17 cellular contexts compared by ENCODE assay signal in genomic region chr12:9731393-9731792, GRCh38. TPM values are rescaled to one million over a fixed set of nuclear protein-coding genes. Genes with fewer than 3 reads are reported as not detected.
A peak's percentile ranks its signal among the peaks of the same experiment; 100 is the strongest.
DNase-seq lines count a peak whose midpoint lies in the region; ATAC-seq and TF ChIP-seq lines count a peak whose summit lies in the region.
"Had no signal": no experiment of that assay in that cellular context is flagged by ENCODE, and none has a peak within 500 bp of the region (broad histone marks: within the 10 kb centered on the region; RNA-seq: fewer than 3 reads in every experiment).

No MANE protein-coding gene starts in this region.

- POLR2A ChIA-PET in activated CD4-positive, alpha-beta T cell treated with anti-CD3 and anti-CD28 coated beads for 36 hours (lab: Charles Lee): interaction anchor here (0.6 kb wide), 2 partner anchors 43 to 136 kb away, joined by 3 to 4 read pairs; no protein-coding TSS in a partner anchor
- POLR2A ChIA-PET in activated CD4-positive, alpha-beta memory T cell treated with anti-CD3 and anti-CD28 coated beads for 36 hours (lab: Charles Lee): interaction anchor here (1.0 to 3.1 kb wide), 6 partner anchors 10 to 84 kb away, joined by 4 to 13 read pairs (median 5); partner anchors contain the start of genes CD69 and CLEC2D

- CTCF ChIA-PET in activated CD4-positive, alpha-beta T cell treated with anti-CD3 and anti-CD28 coated beads for 36 hours (lab: Charles Lee): interaction anchor here (0.9 to 2.6 kb wide), 3 partner anchors 11 to 82 kb away, joined by 3 to 9 read pairs (median 4); no protein-coding TSS in a partner anchor
- CTCF ChIA-PET in activated CD4-positive, alpha-beta memory T cell treated with anti-CD3 and anti-CD28 coated beads for 36 hours (lab: Charles Lee): interaction anchor here (1.0 to 4.8 kb wide), 5 partner anchors 11 to 67 kb away, joined by 3 to 45 read pairs (median 4); no protein-coding TSS in a partner anchor
- CTCF ChIA-PET in Calu3 (lab: Charles Lee): no interaction called here

- no peak for TF ChIP-seq CTCF in Calu3 (IDR thresholded peaks at IDR 0.05; ENCODE audit: unreplicated experiment)
- TF ChIP-seq CTCF in psoas muscle (IDR thresholded peaks at IDR 0.05): no peak

- no TSS peak for BruUV-seq in Calu3 (replicated peaks; lab: Mats Ljungman, UMichigan)

- ATAC-seq in activated CD4-positive, alpha-beta T cell treated with anti-CD3 and anti-CD28 coated beads for 36 hours: no peak
- no peak for ATAC-seq in psoas muscle
- ATAC-seq: heart right ventricle; left cardiac atrium; naive thymus-derived CD8-positive, alpha-beta T cell; SK-N-SH treated with all-trans-retinoic acid at 6 μM for 48 hours had no signal

- peaks cover 38% of the 10 kb centered on the region for H3K4me1 Mint-ChIP-seq in activated CD4-positive, alpha-beta T cell treated with anti-CD3 and anti-CD28 coated beads for 36 hours
- peaks cover 37% of the 10 kb centered on the region for H3K4me1 Mint-ChIP-seq in activated CD4-positive, alpha-beta memory T cell treated with anti-CD3 and anti-CD28 coated beads for 36 hours (ENCODE audit: low read depth)
- no peaks in the 10 kb centered on the region for H3K4me1 Mint-ChIP-seq in Calu3 (ENCODE audit: low read depth, unreplicated experiment)

- no peak for DNase-seq in activated CD4-positive, alpha-beta T cell treated with anti-CD3 and anti-CD28 coated beads for 36 hours
- DNase-seq in activated CD4-positive, alpha-beta T cell treated with anti-CD3 and anti-CD28 coated beads, Interleukin-2, amount 50 U/mL, for 1 hour: no peak
- DNase-seq in Karpas-422: no peak
- no peak for DNase-seq in activated CD4-positive, alpha-beta memory T cell treated with anti-CD3 and anti-CD28 coated beads for 36 hours
- no peak for DNase-seq in Calu3
- no peak for DNase-seq in GM03348 (ENCODE audit: low spot score)
- DNase-seq in psoas muscle: no peak
- DNase-seq: activated CD4-positive, alpha-beta T cell treated with anti-CD3 and anti-CD28 coated beads for 1 hour; heart right ventricle; left cardiac atrium; MG63; naive thymus-derived CD8-positive, alpha-beta T cell had no signal

- no peak overlapping the region for H3K9ac ChIP-seq in Karpas-422 (ENCODE audit: low read length)

- H3K27ac Mint-ChIP-seq in activated CD4-positive, alpha-beta T cell treated with anti-CD3 and anti-CD28 coated beads for 36 hours: no peak overlapping the region
- peak overlapping the region; percentile 93 for H3K27ac Mint-ChIP-seq in activated CD4-positive, alpha-beta memory T cell treated with anti-CD3 and anti-CD28 coated beads for 36 hours
- H3K27ac Mint-ChIP-seq in Calu3 (ENCODE audit: unreplicated experiment): no peak overlapping the region

- H3K4me3 Mint-ChIP-seq in activated CD4-positive, alpha-beta T cell treated with anti-CD3 and anti-CD28 coated beads for 36 hours: peak overlapping the region; percentile 69
- peak overlapping the region; percentile 70 for H3K4me3 Mint-ChIP-seq in activated CD4-positive, alpha-beta memory T cell treated with anti-CD3 and anti-CD28 coated beads for 36 hours
- H3K4me3 Mint-ChIP-seq in Calu3 (ENCODE audit: low read depth, unreplicated experiment): no peak overlapping the region

- no peaks in the 10 kb centered on the region for H3K9me2 ChIP-seq in Karpas-422 (replicated peaks; ENCODE audit: insufficient read depth, low read length)

- H3K36me3 ChIP-seq in Karpas-422 (ENCODE audit: insufficient read depth, low read length) (no peaks in the 10 kb centered on the region), psoas muscle (ENCODE audit: insufficient read depth in 1 of 2, low read depth in 1 of 2) (no peaks in the 10 kb centered on the region)
- H3K36me3 ChIP-seq: heart right ventricle, MG63 had no signal

- H3K27ac ChIP-seq in Karpas-422 (ENCODE audit: low read length): no peak overlapping the region
- peak overlapping the region in 11 of 21 experiments; percentile 0 to 81 (median 57) for H3K27ac ChIP-seq in skin epidermis
- no peak overlapping the region for H3K27ac ChIP-seq in psoas muscle

- H3K4me1 ChIP-seq in Karpas-422 (ENCODE audit: low read length) (peaks cover 31% of the 10 kb centered on the region), psoas muscle (no peaks in the 10 kb centered on the region)

- intact Hi-C loops in activated CD4-positive, alpha-beta T cell treated with anti-CD3 and anti-CD28 coated beads for 36 hours (cut with DNase I, micrococcal nuclease): loop anchor here in 1 of 2 experiments (2.0 kb wide), 1 partner anchor 23 kb away; no protein-coding TSS in a partner anchor
- intact Hi-C loops in activated CD4-positive, alpha-beta memory T cell treated with anti-CD3 and anti-CD28 coated beads for 36 hours (cut with micrococcal nuclease): loop anchor here (10.0 kb wide), 1 partner anchor 367 kb away; no protein-coding TSS in a partner anchor
- intact Hi-C loops in Calu3 (cut with micrococcal nuclease; ENCODE audit: unreplicated experiment) (no loop called here), psoas muscle (cut with DNase I) (no loop called here)

- peaks cover 3% of the 10 kb centered on the region for H3K36me3 Mint-ChIP-seq in activated CD4-positive, alpha-beta T cell treated with anti-CD3 and anti-CD28 coated beads for 36 hours (ENCODE audit: low read depth)
- H3K36me3 Mint-ChIP-seq in activated CD4-positive, alpha-beta memory T cell treated with anti-CD3 and anti-CD28 coated beads for 36 hours: peaks cover 7% of the 10 kb centered on the region
- no peaks in the 10 kb centered on the region for H3K36me3 Mint-ChIP-seq in Calu3 (ENCODE audit: insufficient read depth, unreplicated experiment)
- H3K36me3 Mint-ChIP-seq: naive thymus-derived CD8-positive, alpha-beta T cell had no signal

- WGBS in psoas muscle, 3 donors: 68 to 71% (median 70%) methylated on average over 6 of the region's 6 CpGs

- H3K9me3 ChIP-seq in Karpas-422 (ENCODE audit: low read length) (no peaks in the 10 kb centered on the region), psoas muscle (no peaks in the 10 kb centered on the region)
- H3K9me3 ChIP-seq: heart right ventricle, MG63 had no signal

- no peaks in the 10 kb centered on the region for H3K27me3 ChIP-seq in Karpas-422 (ENCODE audit: low read length)
- no peaks in the 10 kb centered on the region for H3K27me3 ChIP-seq in psoas muscle (ENCODE audit: insufficient read depth in 3 of 3, low read length in 2 of 3)
- H3K27me3 ChIP-seq: heart right ventricle, MG63 had no signal

- H3K4me3 ChIP-seq in Karpas-422 (ENCODE audit: low read length) (no peak overlapping the region), skin epidermis (no peak overlapping the region), psoas muscle (no peak overlapping the region)
- H3K4me3 ChIP-seq: MG63 had no signal

- H3K27me3 Mint-ChIP-seq in activated CD4-positive, alpha-beta T cell treated with anti-CD3 and anti-CD28 coated beads for 36 hours: no peaks in the 10 kb centered on the region
- no peaks in the 10 kb centered on the region for H3K27me3 Mint-ChIP-seq in activated CD4-positive, alpha-beta memory T cell treated with anti-CD3 and anti-CD28 coated beads for 36 hours
- H3K27me3 Mint-ChIP-seq in Calu3 (ENCODE audit: unreplicated experiment): no peaks in the 10 kb centered on the region
- H3K27me3 Mint-ChIP-seq: naive thymus-derived CD8-positive, alpha-beta T cell had no signal

- H2AFZ ChIP-seq in Karpas-422 (ENCODE audit: low read length): peak overlapping the region; percentile 14; the same call in 1 of the 2 replicates

- H3K79me2 ChIP-seq in Karpas-422 (ENCODE audit: low read length): no peaks in the 10 kb centered on the region

- H3K9me3 Mint-ChIP-seq in activated CD4-positive, alpha-beta T cell treated with anti-CD3 and anti-CD28 coated beads for 36 hours (ENCODE audit: low read depth): peaks cover 2% of the 10 kb centered on the region
- H3K9me3 Mint-ChIP-seq in activated CD4-positive, alpha-beta memory T cell treated with anti-CD3 and anti-CD28 coated beads for 36 hours: no peaks in the 10 kb centered on the region
- H3K9me3 Mint-ChIP-seq in Calu3 (ENCODE audit: low read depth, unreplicated experiment): no peaks in the 10 kb centered on the region
- H3K9me3 Mint-ChIP-seq: naive thymus-derived CD8-positive, alpha-beta T cell had no signal

- no peaks in the 10 kb centered on the region for H4K20me1 ChIP-seq in Karpas-422 (ENCODE audit: insufficient read depth, low read depth, low read length)

- peak overlapping the region; percentile 47 for H3K4me2 ChIP-seq in Karpas-422 (ENCODE audit: low read depth, low read length, poor library complexity, severe bottlenecking)

RNA-seq across cellular contexts. Expression of gene CLECL1, which starts 1.5 kb away (rescaled TPM):
- total RNA-seq in activated CD4-positive, alpha-beta T cell treated with anti-CD3 and anti-CD28 coated beads for 36 hours: 1 to 10 TPM; 3.1 to 3.8 TPM
- total RNA-seq in Karpas-422 (2014; rRNA removed; shearing (Covaris generic); ENCODE audit: low replicate concordance): 3.5 and 5.6 TPM in 2 replicates
- 1 to 10 TPM; 6.5 to 7.4 TPM for total RNA-seq in activated CD4-positive, alpha-beta memory T cell treated with anti-CD3 and anti-CD28 coated beads for 36 hours
- total RNA-seq in Calu3 (2022): not detected in 2 replicates
- total RNA-seq in psoas muscle: under 1 TPM in 1 of 4 donors, not detected in 3; 0.42 TPM
- under 1 TPM in 2 of 3 donors, not detected in 1; 0.10 to 0.28 TPM for polyA plus RNA-seq in psoas muscle
- total RNA-seq: A172, cerebellum, epithelial cell of proximal tubule had no signal

RNA-seq across cellular contexts. Expression of gene CD69, which starts 29.3 kb away (rescaled TPM):
- 100 to 1,000 TPM in 1 of 2 experiments, 10 to 100 TPM in 1; 97.9 to 127 TPM for total RNA-seq in activated CD4-positive, alpha-beta T cell treated with anti-CD3 and anti-CD28 coated beads for 36 hours
- 0.22 and 0.34 TPM in 2 replicates for total RNA-seq in Karpas-422 (2014; rRNA removed; shearing (Covaris generic); ENCODE audit: low replicate concordance)
- total RNA-seq in activated CD4-positive, alpha-beta memory T cell treated with anti-CD3 and anti-CD28 coated beads for 36 hours: 100 to 1,000 TPM; 118 to 120 TPM
- total RNA-seq in Calu3 (2022): 1.7 and 2.6 TPM in 2 replicates
- total RNA-seq in psoas muscle: under 1 TPM; 0.22 to 0.82 (median 0.57) TPM
- 1 to 10 TPM in 1 of 3 donors, under 1 TPM in 2; 0.13 to 1.1 (median 0.14) TPM for polyA plus RNA-seq in psoas muscle
- total RNA-seq: A172 had no signal

Comparison
In these comparisons a context has a peak if more than half of its experiments do, and no peak if none do; other contexts are left out.
1. H3K27ac ChIP-seq: peak in skin epidermis (11 of 21); none in Karpas-422 (single experiment) and psoas muscle (single experiment).
2. RNA of gene CD69, which starts 29.3 kb away (total RNA-seq): 97.9 to 127 TPM in activated CD4-positive, alpha-beta T cell treated with anti-CD3 and anti-CD28 coated beads for 36 hours and 118 to 120 TPM in activated CD4-positive, alpha-beta memory T cell treated with anti-CD3 and anti-CD28 coated beads for 36 hours; 1.7 to 2.6 TPM in Calu3, 0.22 to 0.82 TPM in psoas muscle and 0.22 to 0.34 TPM in Karpas-422; every median in the first group is over 10 times any median in the second.